23 cellular contexts compared by ENCODE assay signal in genomic region chr14:99028041-99028440, GRCh38.
DNase-seq lines count a peak whose midpoint lies in the region; ATAC-seq and TF ChIP-seq lines count a peak whose summit lies in the region.
"Had no signal": no experiment of that assay in that cellular context is flagged by ENCODE, and none has a peak within 500 bp of the region (broad histone marks: within the 10 kb centered on the region; RNA-seq: fewer than 3 reads in every experiment).

No MANE protein-coding gene starts in this region.

- no peak overlapping the region for H3K4me3 Mint-ChIP-seq in endodermal cell
- H3K4me3 Mint-ChIP-seq: CD14-positive monocyte; CD4-positive, alpha-beta T cell; CD8-positive, alpha-beta memory T cell had no signal

- H3K4me1 Mint-ChIP-seq in endodermal cell, result no peaks in the 10 kb centered on the region

- ATAC-seq in RWPE2 (ENCODE audit: low read depth), result no peak
- ATAC-seq: A549 had no signal

- H3K36me3 ChIP-seq in RWPE2 (ENCODE audit: low read depth), result no peaks in the 10 kb centered on the region
- H3K36me3 ChIP-seq in endodermal cell (ENCODE audit: control insufficient read depth, insufficient read depth, low read length), result no peaks in the 10 kb centered on the region
- H3K36me3 ChIP-seq: BE2C had no signal

- H3K27me3 ChIP-seq in RWPE2 (ENCODE audit: insufficient read depth, poor library complexity, severe bottlenecking), result no peaks in the 10 kb centered on the region
- H3K27me3 ChIP-seq in endodermal cell (ENCODE audit: control insufficient read depth, insufficient read depth, low read length, poor library complexity, severe bottlenecking), result no peaks in the 10 kb centered on the region
- H3K27me3 ChIP-seq: BE2C; BLaER1 treated with 17β-estradiol and CSF1 and Interleukin-3, amounts not matched to agents 10 nM and 100 nM had no signal

- H3K4me3 ChIP-seq in RWPE2 (ENCODE audit: severe bottlenecking) (no peak overlapping the region), endodermal cell (ENCODE audit: low read length) (no peak overlapping the region)
- H3K4me3 ChIP-seq: A549 had no signal

- no peak overlapping the region for H3K27ac ChIP-seq in RWPE2 (ENCODE audit: poor library complexity, severe bottlenecking)
- H3K27ac ChIP-seq in endodermal cell (ENCODE audit: low read depth, low read length), result no peak overlapping the region
- H3K27ac ChIP-seq: A549; BLaER1 treated with 17β-estradiol and CSF1 and Interleukin-3, amounts not matched to agents 10 nM and 100 nM had no signal

- H3K4me1 ChIP-seq in RWPE2 (ENCODE audit: insufficient read depth, poor library complexity, severe bottlenecking) (peaks cover 3% of the 10 kb centered on the region), endodermal cell (ENCODE audit: control insufficient read depth, insufficient read depth, low read length) (no peaks in the 10 kb centered on the region)
- H3K4me1 ChIP-seq: A549, BE2C had no signal

- peaks cover 19% of the 10 kb centered on the region for H3K9me3 Mint-ChIP-seq in endodermal cell
- H3K9me3 Mint-ChIP-seq: CD4-positive, alpha-beta T cell had no signal

- H3K9ac ChIP-seq in endodermal cell (ENCODE audit: extremely low read depth, low read length, poor library complexity, severe bottlenecking), result no peak overlapping the region
- H3K9ac ChIP-seq: BLaER1 treated with 17β-estradiol and CSF1 and Interleukin-3, amounts not matched to agents 10 nM and 100 nM had no signal

- no peaks in the 10 kb centered on the region for H3K36me3 Mint-ChIP-seq in endodermal cell (ENCODE audit: low read depth)

- DNase-seq in activated effector memory CD4-positive, alpha-beta T cell treated with anti-CD3 and anti-CD28 coated beads, Interleukin-2, amount 50 U/mL, for 16 hours, result peak; percentile 33
- DNase-seq in activated effector memory CD4-positive, alpha-beta T cell treated with Interleukin-2 at 50 U/mL for 16 hours, result no peak
- DNase-seq in RWPE2 (ENCODE audit: low spot score), result peak; percentile 16
- peak; percentile 35 for DNase-seq in endodermal cell
- DNase-seq in mesenteric fat pad (ENCODE audit: low spot score), result peak; percentile 30
- no peak for DNase-seq in NCI-H510A (lab: John Stamatoyannopoulos, UW)
- no peak for DNase-seq in NCI-H1048 (lab: John Stamatoyannopoulos, UW)
- DNase-seq in COR-L47 (lab: John Stamatoyannopoulos, UW), result no peak
- DNase-seq: 8988T; ACHN; AML-193; BE2C; Calu3; CD8-positive, alpha-beta memory T cell; DMS53; DMS79 treated with DMSO at 0.1 percent for 48 hours; GOT3; H7; HCEC 1CT had no signal

- no peak overlapping the region for H3K27ac Mint-ChIP-seq in endodermal cell
- H3K27ac Mint-ChIP-seq: CD4-positive, alpha-beta T cell had no signal

- 96 to 98% methylated on average over 6 of the region's 6 CpGs for WGBS in endodermal cell (ENCODE audit: insufficient coverage in 1 of 2, insufficient read length in 1 of 2), 2 experiments

- peaks cover 5% of the 10 kb centered on the region for H3K27me3 Mint-ChIP-seq in endodermal cell (ENCODE audit: insufficient read depth)
- H3K27me3 Mint-ChIP-seq: CD4-positive, alpha-beta T cell; CD8-positive, alpha-beta memory T cell had no signal

- no peaks in the 10 kb centered on the region for H3K9me3 ChIP-seq in RWPE2 (ENCODE audit: severe bottlenecking)
- H3K9me3 ChIP-seq in endodermal cell (ENCODE audit: control insufficient read depth, low read length), result peaks cover 4% of the 10 kb centered on the region
- H3K9me3 ChIP-seq: BE2C had no signal

- TF ChIP-seq CTCF in RWPE2 (IDR thresholded peaks at IDR 0.05; ENCODE audit: poor library complexity, severe bottlenecking) (no peak), endodermal cell (conservative IDR thresholded peaks at IDR 0.05) (no peak)

Comparison
In these comparisons a context has a peak if more than half of its experiments do, and no peak if none do; other contexts are left out.
1. DNase-seq: peak in activated effector memory CD4-positive, alpha-beta T cell treated with anti-CD3 and anti-CD28 coated beads, Interleukin-2, amount 50 U/mL, for 16 hours (single experiment), RWPE2 (single experiment), endodermal cell (single experiment) and mesenteric fat pad (single experiment); none in activated effector memory CD4-positive, alpha-beta T cell treated with Interleukin-2 at 50 U/mL for 16 hours (single experiment), NCI-H510A (single experiment), NCI-H1048 (single experiment) and COR-L47 (single experiment).